ENCODE assay signal across 33 cellular contexts in the genomic region with DNA sequence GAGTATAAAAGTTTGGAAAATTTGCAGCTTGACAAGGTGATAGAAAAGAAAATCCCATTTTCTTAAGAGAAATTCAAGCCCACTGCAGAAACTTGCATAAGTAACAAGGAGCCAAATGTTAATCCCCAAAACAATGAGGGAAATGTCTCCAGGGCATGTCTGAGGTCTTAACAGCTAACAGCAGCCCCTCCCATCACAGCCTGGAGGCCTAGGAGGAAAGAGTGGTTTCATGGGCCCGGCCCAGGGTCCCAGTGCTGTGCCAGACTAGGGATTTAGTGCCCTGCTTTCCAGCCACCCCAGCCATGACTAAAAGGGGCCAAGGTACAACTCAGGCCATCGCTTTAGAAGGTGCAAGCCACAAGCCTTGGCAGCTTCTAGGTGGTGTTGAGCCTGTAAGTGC.
"Had no signal": no experiment of that assay in that cellular context is flagged by ENCODE, and none has a peak within 500 bp of the region (broad histone marks: within the 10 kb centered on the region; RNA-seq: fewer than 3 reads in every experiment).

No MANE protein-coding gene starts in this region.

- DNase-seq: activated CD4-positive, alpha-beta memory T cell treated with anti-CD3 and anti-CD28 coated beads, Interleukin-2, amount 10 ng/mL, durations not matched to agents 7 days and 5 days; activated CD4-positive, alpha-beta T cell treated with anti-CD3 and anti-CD28 coated beads for 1 hour; activated CD4-positive, alpha-beta T cell treated with anti-CD3 and anti-CD28 coated beads, Interleukin-2, amount 10 ng/mL, durations not matched to agents 7 days and 5 days; activated CD8-positive, alpha-beta memory T cell treated with anti-CD3 and anti-CD28 coated beads, Interleukin-2, amount 10 ng/mL, durations not matched to agents 7 days and 5 days; activated naive CD4-positive, alpha-beta T cell; activated T-cell treated with anti-CD3 and anti-CD28 coated beads for 4 hours; activated T-cell treated with anti-CD3 and anti-CD28 coated beads, Interleukin-2, amount 50 U/mL, for 72 hours; anterior cingulate cortex; dorsolateral prefrontal cortex; effector memory CD4-positive, alpha-beta T cell; erythroblast; gastrocnemius medialis; glutamatergic neuron; islet precursor cell; left ventricle myocardium inferior; naive thymus-derived CD4-positive, alpha-beta T cell; nucleus accumbens; pancreas; retina; sigmoid colon; small intestine; stimulated activated CD4-positive, alpha-beta T cell treated with anti-CD3 and anti-CD28 coated beads, Interleukin-4, amount 100 ng/mL, for 24 hours; substantia nigra; T-helper 2 cell had no signal

- H3K9me3 Mint-ChIP-seq: activated CD4-positive, alpha-beta T cell treated with anti-CD3 and anti-CD28 coated beads, Interleukin-2, amount 10 ng/mL, durations not matched to agents 7 days and 5 days had no signal

- H3K4me1 ChIP-seq: gastrocnemius medialis, left ventricle myocardium inferior, pancreas, prostate gland, sigmoid colon had no signal

- H3K36me3 Mint-ChIP-seq: activated CD8-positive, alpha-beta memory T cell treated with anti-CD3 and anti-CD28 coated beads, Interleukin-2, amount 10 ng/mL, durations not matched to agents 7 days and 5 days; activated naive CD4-positive, alpha-beta T cell treated with anti-CD3 and anti-CD28 coated beads, Interleukin-2, amount 50 U/mL, for 72 hours; brain; stimulated activated effector memory CD8-positive, alpha-beta T cell treated with anti-CD3 and anti-CD28 coated beads, Interleukin-12 subunit alpha, Interleukin-12 subunit beta, amount 100 ng/mL, for 72 hours had no signal

- H3K4me1 Mint-ChIP-seq: activated CD4-positive, alpha-beta memory T cell treated with anti-CD3 and anti-CD28 coated beads, Interleukin-2, amount 10 ng/mL, durations not matched to agents 7 days and 5 days; activated CD4-positive, alpha-beta T cell treated with anti-CD3 and anti-CD28 coated beads, Interleukin-2, amount 10 ng/mL, durations not matched to agents 7 days and 5 days; activated CD8-positive, alpha-beta memory T cell treated with anti-CD3 and anti-CD28 coated beads, Interleukin-2, amount 10 ng/mL, durations not matched to agents 7 days and 5 days; naive thymus-derived CD4-positive, alpha-beta T cell; stimulated activated effector memory CD8-positive, alpha-beta T cell treated with anti-CD3 and anti-CD28 coated beads, Interleukin-12 subunit alpha, Interleukin-12 subunit beta, amount 100 ng/mL, for 72 hours had no signal

- H3K27ac Mint-ChIP-seq: activated CD4-positive, alpha-beta memory T cell treated with anti-CD3 and anti-CD28 coated beads, Interleukin-2, amount 10 ng/mL, durations not matched to agents 7 days and 5 days; activated CD4-positive, alpha-beta T cell treated with anti-CD3 and anti-CD28 coated beads, Interleukin-2, amount 10 ng/mL, durations not matched to agents 7 days and 5 days; activated CD8-positive, alpha-beta memory T cell treated with anti-CD3 and anti-CD28 coated beads, Interleukin-2, amount 10 ng/mL, durations not matched to agents 7 days and 5 days; activated naive CD4-positive, alpha-beta T cell treated with anti-CD3 and anti-CD28 coated beads, Interleukin-2, amount 50 U/mL, for 72 hours; activated T-cell treated with anti-CD3 and anti-CD28 coated beads, Interleukin-2, amount 50 U/mL, for 72 hours; brain; mesothelial cell of epicardium; naive thymus-derived CD4-positive, alpha-beta T cell; stimulated activated effector memory CD8-positive, alpha-beta T cell treated with anti-CD3 and anti-CD28 coated beads, Interleukin-12 subunit alpha, Interleukin-12 subunit beta, amount 100 ng/mL, for 72 hours; stimulated activated naive CD8-positive, alpha-beta T cell treated with anti-CD3 and anti-CD28 coated beads, Interleukin-15, Interleukin-2, amounts not matched to agents 100 ng/mL and 50 ng/mL, for 24 hours had no signal

- H3K4me3 ChIP-seq: cardiac muscle cell, coronary artery, dorsolateral prefrontal cortex, gastrocnemius medialis, left ventricle myocardium inferior, lung, pancreas, prostate gland, sigmoid colon had no signal

- H3K27me3 Mint-ChIP-seq: activated CD4-positive, alpha-beta memory T cell treated with anti-CD3 and anti-CD28 coated beads, Interleukin-2, amount 10 ng/mL, durations not matched to agents 7 days and 5 days; activated CD4-positive, alpha-beta T cell treated with anti-CD3 and anti-CD28 coated beads, Interleukin-2, amount 10 ng/mL, durations not matched to agents 7 days and 5 days; activated CD8-positive, alpha-beta memory T cell treated with anti-CD3 and anti-CD28 coated beads, Interleukin-2, amount 10 ng/mL, durations not matched to agents 7 days and 5 days; stimulated activated naive CD8-positive, alpha-beta T cell treated with anti-CD3 and anti-CD28 coated beads, Interleukin-15, Interleukin-2, amounts not matched to agents 100 ng/mL and 50 ng/mL, for 24 hours had no signal

- H3K9me3 ChIP-seq: gastrocnemius medialis, pancreas, prostate gland, sigmoid colon had no signal

- H3K36me3 ChIP-seq: cardiac muscle cell, gastrocnemius medialis, left ventricle myocardium inferior, pancreas, prostate gland, sigmoid colon had no signal

- H3K27me3 ChIP-seq: cardiac muscle cell, gastrocnemius medialis, pancreas, sigmoid colon had no signal

- H3K4me3 Mint-ChIP-seq: activated CD4-positive, alpha-beta memory T cell treated with anti-CD3 and anti-CD28 coated beads, Interleukin-2, amount 10 ng/mL, durations not matched to agents 7 days and 5 days; activated CD4-positive, alpha-beta T cell treated with anti-CD3 and anti-CD28 coated beads, Interleukin-2, amount 10 ng/mL, durations not matched to agents 7 days and 5 days; activated CD8-positive, alpha-beta memory T cell treated with anti-CD3 and anti-CD28 coated beads, Interleukin-2, amount 10 ng/mL, durations not matched to agents 7 days and 5 days; activated T-cell treated with anti-CD3 and anti-CD28 coated beads, Interleukin-2, amount 50 U/mL, for 72 hours; brain; mesothelial cell of epicardium; naive thymus-derived CD4-positive, alpha-beta T cell; stimulated activated effector memory CD8-positive, alpha-beta T cell treated with anti-CD3 and anti-CD28 coated beads, Interleukin-12 subunit alpha, Interleukin-12 subunit beta, amount 100 ng/mL, for 72 hours; stimulated activated naive CD8-positive, alpha-beta T cell treated with anti-CD3 and anti-CD28 coated beads, Interleukin-15, Interleukin-2, amounts not matched to agents 100 ng/mL and 50 ng/mL, for 24 hours had no signal

- H3K27ac ChIP-seq: cardiac muscle cell, coronary artery, dorsolateral prefrontal cortex, gastrocnemius medialis, left ventricle myocardium inferior, pancreas, prostate gland, sigmoid colon had no signal

- ATAC-seq: activated CD8-positive, alpha-beta memory T cell treated with anti-CD3 and anti-CD28 coated beads, Interleukin-2, amount 10 ng/mL, durations not matched to agents 7 days and 5 days; activated naive CD4-positive, alpha-beta T cell treated with anti-CD3 and anti-CD28 coated beads, Interleukin-2, amount 50 U/mL, for 72 hours; activated T-cell treated with anti-CD3 and anti-CD28 coated beads, Interleukin-2, amount 50 U/mL, for 72 hours; gastrocnemius medialis; naive thymus-derived CD4-positive, alpha-beta T cell; pancreas; stimulated activated effector memory CD8-positive, alpha-beta T cell treated with anti-CD3 and anti-CD28 coated beads, Interleukin-12 subunit alpha, Interleukin-12 subunit beta, amount 100 ng/mL, for 72 hours had no signal
